ENCODE assay signal across 1 cellular context in genomic region chr1:58896211-58897183, GRCh38.
A peak's percentile ranks its signal among the peaks of the same experiment; 100 is the strongest.
TF ChIP-seq lines count a peak whose summit lies in the region.

No MANE protein-coding gene starts in this region.

TF ChIP-seq in K562, 482 proteins besides CTCF, POLR2A, EP300 and RAD21 (continued from another document and continues in another):
- TF ChIP-seq RCOR1 (IDR thresholded peaks at IDR 0.05; ENCODE audit: borderline replicate concordance in 1 of 2, low read depth in 2 of 2, low read length in 2 of 2) (peak in 1 of 2 experiments; percentile 82; a peak in 2 of 4 replicates), STAT5A (IDR thresholded peaks at IDR 0.05; ENCODE audit: borderline replicate concordance, low read length) (peak; percentile 25; the same call in 1 of the 2 replicates), ZSCAN29 (IDR thresholded peaks at IDR 0.05) (no peak), HDAC1 (IDR thresholded peaks at IDR 0.05) (peak in 1 of 2 experiments; percentile 43; a peak in 1 of 4 replicates), ZNF282 (CRISPR knock-in tag; IDR thresholded peaks at IDR 0.05) (no peak), ZNF76 (CRISPR knock-in tag; IDR thresholded peaks at IDR 0.05; ENCODE audit: borderline replicate concordance) (peak; percentile 90; the same call in 1 of the 2 replicates), CREB3L1 (IDR thresholded peaks at IDR 0.05; ENCODE audit: borderline replicate concordance, low read depth) (no peak), CTBP1 (IDR thresholded peaks at IDR 0.05; ENCODE audit: borderline replicate concordance) (peak; percentile 70), NFIX (CRISPR knock-in tag; IDR thresholded peaks at IDR 0.05; ENCODE audit: low read depth) (peak; percentile 39), RFX7 (CRISPR knock-in tag; IDR thresholded peaks at IDR 0.05) (no peak), PYGO2 (tag; IDR thresholded peaks at IDR 0.05) (peak; percentile 58; the same call in 1 of the 2 replicates), ZNF280A (IDR thresholded peaks at IDR 0.05; ENCODE audit: low read depth, partially characterized antibody) (peak; percentile 44), MEIS2 (IDR thresholded peaks at IDR 0.05; ENCODE audit: partially characterized antibody) (peak; percentile 40), TFAP4 (CRISPR knock-in tag; IDR thresholded peaks at IDR 0.05; ENCODE audit: borderline replicate concordance) (peak; percentile 98), SMC3 (conservative IDR thresholded peaks at IDR 0.05; ENCODE audit: insufficient read depth, low read depth, low read length) (no peak), ZBTB17 (CRISPR knock-in tag; IDR thresholded peaks at IDR 0.05) (0 out of 2 replicates have a peak, but pooled peaks have one; percentile 41), NEUROD1 (IDR thresholded peaks at IDR 0.05; ENCODE audit: borderline replicate concordance, low read depth, low read length, partially characterized antibody) (peak; percentile 50), ZNF778 (CRISPR knock-in tag; IDR thresholded peaks at IDR 0.05) (no peak), DPF2 (IDR thresholded peaks at IDR 0.05) (peak; percentile 84), SMAD4 (CRISPR knock-in tag; conservative IDR thresholded peaks at IDR 0.05) (peak; percentile 95), ZNF224 (CRISPR knock-in tag; IDR thresholded peaks at IDR 0.05) (no peak), ZNF449 (CRISPR knock-in tag; IDR thresholded peaks at IDR 0.05) (peak; percentile 87), POLR3G (IDR thresholded peaks at IDR 0.05; ENCODE audit: extremely low read depth, insufficient read length, insufficient replicate concordance) (no peak), NR2C2 (CRISPR knock-in tag; IDR thresholded peaks at IDR 0.05) (no peak), NR2C2 (tag; IDR thresholded peaks at IDR 0.05) (peak; percentile 42; the same call in 1 of the 2 replicates), ATF1 (CRISPR knock-in tag; IDR thresholded peaks at IDR 0.05) (no peak), ATF1 (tag; IDR thresholded peaks at IDR 0.05) (peak; percentile 41; the same call in 1 of the 2 replicates), ZNF444 (CRISPR knock-in tag; IDR thresholded peaks at IDR 0.05) (0 out of 2 replicates have a peak, but pooled peaks have one; percentile 64), ID3 (CRISPR knock-in tag; IDR thresholded peaks at IDR 0.05) (no peak), ID3 (tag; IDR thresholded peaks at IDR 0.05) (0 out of 2 replicates have a peak, but pooled peaks have one; percentile 62), PATZ1 (CRISPR knock-in tag; IDR thresholded peaks at IDR 0.05; ENCODE audit: borderline replicate concordance) (0 out of 2 replicates have a peak, but pooled peaks have one; percentile 32), HOXB6 (CRISPR knock-in tag; IDR thresholded peaks at IDR 0.05; ENCODE audit: borderline replicate concordance) (no peak), ELF1 (tag; IDR thresholded peaks at IDR 0.05) (peak; percentile 71; the same call in 1 of the 2 replicates), SMARCE1 (IDR thresholded peaks at IDR 0.05) (peak; percentile 66; the same call in 1 of the 2 replicates), ZNF695 (CRISPR knock-in tag; IDR thresholded peaks at IDR 0.05) (no peak), ATF7 (IDR thresholded peaks at IDR 0.05) (peak; percentile 61; the same call in 1 of the 2 replicates), ZNF584 (CRISPR knock-in tag; IDR thresholded peaks at IDR 0.05; ENCODE audit: low read depth) (peak; percentile 81), ZNF354B (CRISPR knock-in tag; IDR thresholded peaks at IDR 0.05) (0 out of 2 replicates have a peak, but pooled peaks have one; percentile 42), SIN3A (IDR thresholded peaks at IDR 0.05; ENCODE audit: borderline replicate concordance in 2 of 2, control insufficient read depth in 1 of 2, low read depth in 2 of 2, low read length in 2 of 2) (peak in 1 of 2 experiments; percentile 11; a peak in 1 of 4 replicates), PHTF2 (CRISPR knock-in tag; IDR thresholded peaks at IDR 0.05) (0 out of 2 replicates have a peak, but pooled peaks have one; percentile 65), MAZ (CRISPR knock-in tag; conservative IDR thresholded peaks at IDR 0.05 in 1 of 2, IDR thresholded peaks at IDR 0.05 in 1 of 2) (peak; percentile 92 to 97), ATF4 (CRISPR knock-in tag; IDR thresholded peaks at IDR 0.05) (0 out of 2 replicates have a peak, but pooled peaks have one; percentile 42), KDM4B (IDR thresholded peaks at IDR 0.05; ENCODE audit: borderline replicate concordance in 2 of 2, low read depth in 1 of 2) (peak in 1 of 2 experiments; percentile 70; a peak in 1 of 4 replicates), ZNF3 (CRISPR knock-in tag; IDR thresholded peaks at IDR 0.05) (no peak), GABPA (tag; conservative IDR thresholded peaks at IDR 0.05; ENCODE audit: low read depth) (peak; percentile 44), SP2 (IDR thresholded peaks at IDR 0.05; ENCODE audit: extremely low read depth, low read depth, low read length, poor library complexity, severe bottlenecking) (no peak), GATA2 (CRISPR knock-in tag; IDR thresholded peaks at IDR 0.05) (peak; percentile 85), RBBP5 (IDR thresholded peaks at IDR 0.05; ENCODE audit: borderline replicate concordance, insufficient read depth, low read length, poor library complexity, severe bottlenecking) (peak; percentile 32), KLF16 (IDR thresholded peaks at IDR 0.05) (peak; percentile 72; the same call in 1 of the 2 replicates), BCOR (IDR thresholded peaks at IDR 0.05) (no peak), CBFA2T2 (conservative IDR thresholded peaks at IDR 0.05) (peak; percentile 65; the same call in 1 of the 2 replicates), GATAD2A (IDR thresholded peaks at IDR 0.05) (peak; percentile 62; the same call in 1 of the 2 replicates), HIVEP1 (CRISPR knock-in tag; IDR thresholded peaks at IDR 0.05) (peak; percentile 92)
- TF ChIP-seq, protein P1, sequence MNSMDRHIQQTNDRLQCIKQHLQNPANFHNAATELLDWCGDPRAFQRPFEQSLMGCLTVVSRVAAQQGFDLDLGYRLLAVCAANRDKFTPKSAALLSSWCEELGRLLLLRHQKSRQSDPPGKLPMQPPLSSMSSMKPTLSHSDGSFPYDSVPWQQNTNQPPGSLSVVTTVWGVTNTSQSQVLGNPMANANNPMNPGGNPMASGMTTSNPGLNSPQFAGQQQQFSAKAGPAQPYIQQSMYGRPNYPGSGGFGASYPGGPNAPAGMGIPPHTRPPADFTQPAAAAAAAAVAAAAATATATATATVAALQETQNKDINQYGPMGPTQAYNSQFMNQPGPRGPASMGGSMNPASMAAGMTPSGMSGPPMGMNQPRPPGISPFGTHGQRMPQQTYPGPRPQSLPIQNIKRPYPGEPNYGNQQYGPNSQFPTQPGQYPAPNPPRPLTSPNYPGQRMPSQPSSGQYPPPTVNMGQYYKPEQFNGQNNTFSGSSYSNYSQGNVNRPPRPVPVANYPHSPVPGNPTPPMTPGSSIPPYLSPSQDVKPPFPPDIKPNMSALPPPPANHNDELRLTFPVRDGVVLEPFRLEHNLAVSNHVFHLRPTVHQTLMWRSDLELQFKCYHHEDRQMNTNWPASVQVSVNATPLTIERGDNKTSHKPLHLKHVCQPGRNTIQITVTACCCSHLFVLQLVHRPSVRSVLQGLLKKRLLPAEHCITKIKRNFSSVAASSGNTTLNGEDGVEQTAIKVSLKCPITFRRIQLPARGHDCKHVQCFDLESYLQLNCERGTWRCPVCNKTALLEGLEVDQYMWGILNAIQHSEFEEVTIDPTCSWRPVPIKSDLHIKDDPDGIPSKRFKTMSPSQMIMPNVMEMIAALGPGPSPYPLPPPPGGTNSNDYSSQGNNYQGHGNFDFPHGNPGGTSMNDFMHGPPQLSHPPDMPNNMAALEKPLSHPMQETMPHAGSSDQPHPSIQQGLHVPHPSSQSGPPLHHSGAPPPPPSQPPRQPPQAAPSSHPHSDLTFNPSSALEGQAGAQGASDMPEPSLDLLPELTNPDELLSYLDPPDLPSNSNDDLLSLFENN (IDR thresholded peaks at IDR 0.05; ENCODE audit: low read depth in 2 of 2, low read length in 2 of 2), result peak in 1 of 2 experiments; percentile 46; a peak in 1 of 4 replicates
- TF ChIP-seq, protein P2, sequence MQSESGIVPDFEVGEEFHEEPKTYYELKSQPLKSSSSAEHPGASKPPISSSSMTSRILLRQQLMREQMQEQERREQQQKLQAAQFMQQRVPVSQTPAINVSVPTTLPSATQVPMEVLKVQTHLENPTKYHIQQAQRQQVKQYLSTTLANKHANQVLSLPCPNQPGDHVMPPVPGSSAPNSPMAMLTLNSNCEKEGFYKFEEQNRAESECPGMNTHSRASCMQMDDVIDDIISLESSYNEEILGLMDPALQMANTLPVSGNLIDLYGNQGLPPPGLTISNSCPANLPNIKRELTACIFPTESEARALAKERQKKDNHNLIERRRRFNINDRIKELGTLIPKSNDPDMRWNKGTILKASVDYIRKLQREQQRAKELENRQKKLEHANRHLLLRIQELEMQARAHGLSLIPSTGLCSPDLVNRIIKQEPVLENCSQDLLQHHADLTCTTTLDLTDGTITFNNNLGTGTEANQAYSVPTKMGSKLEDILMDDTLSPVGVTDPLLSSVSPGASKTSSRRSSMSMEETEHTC (IDR thresholded peaks at IDR 0.05), result 0 out of 2 replicates have a peak, but pooled peaks have one; percentile 21
